1 cellular context compared by ENCODE assay signal in the genomic region with DNA sequence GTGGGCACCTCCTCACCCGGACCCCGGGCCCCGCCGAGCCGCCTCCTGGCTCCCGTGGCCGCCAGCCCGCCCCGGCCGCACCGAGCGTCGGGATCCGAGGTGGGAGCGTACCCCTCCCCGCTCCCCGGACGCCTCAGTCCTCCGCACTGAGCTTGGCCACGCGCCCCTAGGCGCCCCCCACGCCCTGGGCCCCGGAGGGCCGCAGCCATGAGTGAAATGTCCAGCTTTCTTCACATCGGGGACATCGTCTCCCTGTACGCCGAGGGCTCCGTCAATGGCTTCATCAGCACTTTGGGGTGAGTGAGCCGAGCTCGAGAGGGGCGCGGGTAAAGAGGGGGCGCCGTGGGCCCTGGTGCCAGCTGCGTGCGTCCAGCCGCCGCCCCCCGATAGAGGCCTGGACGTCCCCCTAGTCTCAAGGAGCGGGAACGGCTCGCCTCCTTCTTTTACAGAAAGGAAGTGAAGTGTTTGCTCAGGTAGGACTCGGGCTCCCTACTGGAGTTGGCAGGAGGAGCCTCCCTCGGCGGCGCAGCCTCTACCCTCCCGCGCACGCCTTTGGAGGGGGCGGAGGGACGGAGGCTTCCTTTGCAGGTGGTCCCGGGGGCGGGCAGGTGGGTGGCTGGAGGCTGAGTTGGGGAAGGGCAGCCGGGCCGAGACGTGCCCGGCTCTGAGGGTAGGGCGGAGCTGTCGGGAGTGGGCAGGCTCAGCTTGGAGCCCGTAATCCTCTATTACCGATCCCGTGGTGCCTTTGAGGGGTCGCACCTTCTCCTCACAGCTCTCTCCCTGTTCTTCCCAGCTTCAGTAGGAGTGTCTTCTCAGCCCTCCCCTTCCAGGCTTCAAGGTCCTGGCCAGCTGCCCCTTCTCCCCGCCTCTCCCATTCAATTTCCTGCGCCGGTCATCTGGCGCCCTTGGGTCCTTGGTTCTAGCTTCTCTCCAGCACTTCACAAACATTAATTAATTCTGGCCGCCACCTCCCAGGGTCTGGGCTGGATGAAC.
A peak's percentile ranks its signal among the peaks of the same experiment; 100 is the strongest.
TF ChIP-seq lines count a peak whose summit lies in the region.

No MANE protein-coding gene starts in this region.

TF ChIP-seq in K562, 482 proteins besides CTCF, POLR2A, EP300 and RAD21 (continued from another document and continues in another):
- TF ChIP-seq, protein P1, sequence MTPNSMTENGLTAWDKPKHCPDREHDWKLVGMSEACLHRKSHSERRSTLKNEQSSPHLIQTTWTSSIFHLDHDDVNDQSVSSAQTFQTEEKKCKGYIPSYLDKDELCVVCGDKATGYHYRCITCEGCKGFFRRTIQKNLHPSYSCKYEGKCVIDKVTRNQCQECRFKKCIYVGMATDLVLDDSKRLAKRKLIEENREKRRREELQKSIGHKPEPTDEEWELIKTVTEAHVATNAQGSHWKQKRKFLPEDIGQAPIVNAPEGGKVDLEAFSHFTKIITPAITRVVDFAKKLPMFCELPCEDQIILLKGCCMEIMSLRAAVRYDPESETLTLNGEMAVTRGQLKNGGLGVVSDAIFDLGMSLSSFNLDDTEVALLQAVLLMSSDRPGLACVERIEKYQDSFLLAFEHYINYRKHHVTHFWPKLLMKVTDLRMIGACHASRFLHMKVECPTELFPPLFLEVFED (CRISPR knock-in tag; conservative IDR thresholded peaks at IDR 0.05) = no peak
- TF ChIP-seq ZNF696 (CRISPR knock-in tag; conservative IDR thresholded peaks at IDR 0.05) = no peak
- no peak for TF ChIP-seq ZNF174 (CRISPR knock-in tag; IDR thresholded peaks at IDR 0.05)
- no peak for TF ChIP-seq DMBX1 (CRISPR knock-in tag; IDR thresholded peaks at IDR 0.05; ENCODE audit: borderline replicate concordance)
- no peak for TF ChIP-seq CEBPG (CRISPR knock-in tag; IDR thresholded peaks at IDR 0.05)
- no peak for TF ChIP-seq CEBPG (tag; conservative IDR thresholded peaks at IDR 0.05 in 1 of 2, IDR thresholded peaks at IDR 0.05 in 1 of 2)
- no peak for TF ChIP-seq RREB1 (CRISPR knock-in tag; IDR thresholded peaks at IDR 0.05)
- TF ChIP-seq RUNX1 (IDR thresholded peaks at IDR 0.05; ENCODE audit: low read depth) = 0 out of 2 replicates have a peak, but pooled peaks have one; percentile 50
- no peak for TF ChIP-seq HDAC2 (IDR thresholded peaks at IDR 0.05)
- TF ChIP-seq IFI16 (CRISPR knock-in tag; IDR thresholded peaks at IDR 0.05) = no peak
- no peak for TF ChIP-seq ZNF717 (CRISPR knock-in tag; IDR thresholded peaks at IDR 0.05)
- TF ChIP-seq CBX2 (IDR thresholded peaks at IDR 0.05; ENCODE audit: insufficient read depth, low read length, poor library complexity, severe bottlenecking) = no peak
- TF ChIP-seq, protein P2, sequence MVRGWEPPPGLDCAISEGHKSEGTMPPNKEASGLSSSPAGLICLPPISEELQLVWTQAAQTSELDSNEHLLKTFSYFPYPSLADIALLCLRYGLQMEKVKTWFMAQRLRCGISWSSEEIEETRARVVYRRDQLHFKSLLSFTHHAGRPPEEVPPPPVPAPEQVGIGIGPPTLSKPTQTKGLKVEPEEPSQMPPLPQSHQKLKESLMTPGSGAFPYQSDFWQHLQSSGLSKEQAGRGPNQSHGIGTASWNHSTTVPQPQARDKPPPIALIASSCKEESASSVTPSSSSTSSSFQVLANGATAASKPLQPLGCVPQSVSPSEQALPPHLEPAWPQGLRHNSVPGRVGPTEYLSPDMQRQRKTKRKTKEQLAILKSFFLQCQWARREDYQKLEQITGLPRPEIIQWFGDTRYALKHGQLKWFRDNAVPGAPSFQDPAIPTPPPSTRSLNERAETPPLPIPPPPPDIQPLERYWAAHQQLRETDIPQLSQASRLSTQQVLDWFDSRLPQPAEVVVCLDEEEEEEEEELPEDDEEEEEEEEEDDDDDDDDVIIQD (CRISPR knock-in tag; IDR thresholded peaks at IDR 0.05) = no peak
- no peak for TF ChIP-seq HNRNPLL (IDR thresholded peaks at IDR 0.05; ENCODE audit: low read depth, low read length, poor library complexity, severe bottlenecking)
- no peak for TF ChIP-seq SRSF1 (IDR thresholded peaks at IDR 0.05; ENCODE audit: low read depth, low read length)
- TF ChIP-seq ZKSCAN8 (CRISPR knock-in tag; IDR thresholded peaks at IDR 0.05) = no peak
- TF ChIP-seq MCM5 (IDR thresholded peaks at IDR 0.05; ENCODE audit: low read depth) = no peak
- TF ChIP-seq ZNF77 (CRISPR knock-in tag; IDR thresholded peaks at IDR 0.05) = no peak
- TF ChIP-seq ZNF23 (CRISPR knock-in tag; IDR thresholded peaks at IDR 0.05) = no peak
- no peak for TF ChIP-seq ZNF134 (CRISPR knock-in tag; conservative IDR thresholded peaks at IDR 0.05)
- TF ChIP-seq BRCA1 (IDR thresholded peaks at IDR 0.05) = no peak
- TF ChIP-seq BRCA1 (CRISPR knock-in tag; IDR thresholded peaks at IDR 0.05) = no peak
- TF ChIP-seq, protein P3, sequence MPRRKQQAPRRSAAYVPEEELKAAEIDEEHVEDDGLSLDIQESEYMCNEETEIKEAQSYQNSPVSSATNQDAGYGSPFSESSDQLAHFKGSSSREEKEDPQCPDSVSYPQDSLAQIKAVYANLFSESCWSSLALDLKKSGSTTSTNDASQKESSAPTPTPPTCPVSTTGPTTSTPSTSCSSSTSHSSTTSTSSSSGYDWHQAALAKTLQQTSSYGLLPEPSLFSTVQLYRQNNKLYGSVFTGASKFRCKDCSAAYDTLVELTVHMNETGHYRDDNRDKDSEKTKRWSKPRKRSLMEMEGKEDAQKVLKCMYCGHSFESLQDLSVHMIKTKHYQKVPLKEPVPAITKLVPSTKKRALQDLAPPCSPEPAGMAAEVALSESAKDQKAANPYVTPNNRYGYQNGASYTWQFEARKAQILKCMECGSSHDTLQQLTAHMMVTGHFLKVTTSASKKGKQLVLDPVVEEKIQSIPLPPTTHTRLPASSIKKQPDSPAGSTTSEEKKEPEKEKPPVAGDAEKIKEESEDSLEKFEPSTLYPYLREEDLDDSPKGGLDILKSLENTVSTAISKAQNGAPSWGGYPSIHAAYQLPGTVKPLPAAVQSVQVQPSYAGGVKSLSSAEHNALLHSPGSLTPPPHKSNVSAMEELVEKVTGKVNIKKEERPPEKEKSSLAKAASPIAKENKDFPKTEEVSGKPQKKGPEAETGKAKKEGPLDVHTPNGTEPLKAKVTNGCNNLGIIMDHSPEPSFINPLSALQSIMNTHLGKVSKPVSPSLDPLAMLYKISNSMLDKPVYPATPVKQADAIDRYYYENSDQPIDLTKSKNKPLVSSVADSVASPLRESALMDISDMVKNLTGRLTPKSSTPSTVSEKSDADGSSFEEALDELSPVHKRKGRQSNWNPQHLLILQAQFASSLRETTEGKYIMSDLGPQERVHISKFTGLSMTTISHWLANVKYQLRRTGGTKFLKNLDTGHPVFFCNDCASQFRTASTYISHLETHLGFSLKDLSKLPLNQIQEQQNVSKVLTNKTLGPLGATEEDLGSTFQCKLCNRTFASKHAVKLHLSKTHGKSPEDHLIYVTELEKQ (CRISPR knock-in tag; IDR thresholded peaks at IDR 0.05) = no peak
- TF ChIP-seq UBTF (IDR thresholded peaks at IDR 0.05; ENCODE audit: borderline replicate concordance in 1 of 2, low read depth in 2 of 2, low read length in 2 of 2) = peak in 1 of 2 experiments; percentile 28; a peak in 1 of 4 replicates
- TF ChIP-seq MEIS2 (IDR thresholded peaks at IDR 0.05; ENCODE audit: partially characterized antibody) = no peak
- TF ChIP-seq ZBTB17 (CRISPR knock-in tag; IDR thresholded peaks at IDR 0.05) = 0 out of 2 replicates have a peak, but pooled peaks have one; percentile 34
- TF ChIP-seq FOXK2 (conservative IDR thresholded peaks at IDR 0.05 in 1 of 2, IDR thresholded peaks at IDR 0.05 in 1 of 2; ENCODE audit: low read depth in 2 of 2) = no peak
- TF ChIP-seq, protein P4, sequence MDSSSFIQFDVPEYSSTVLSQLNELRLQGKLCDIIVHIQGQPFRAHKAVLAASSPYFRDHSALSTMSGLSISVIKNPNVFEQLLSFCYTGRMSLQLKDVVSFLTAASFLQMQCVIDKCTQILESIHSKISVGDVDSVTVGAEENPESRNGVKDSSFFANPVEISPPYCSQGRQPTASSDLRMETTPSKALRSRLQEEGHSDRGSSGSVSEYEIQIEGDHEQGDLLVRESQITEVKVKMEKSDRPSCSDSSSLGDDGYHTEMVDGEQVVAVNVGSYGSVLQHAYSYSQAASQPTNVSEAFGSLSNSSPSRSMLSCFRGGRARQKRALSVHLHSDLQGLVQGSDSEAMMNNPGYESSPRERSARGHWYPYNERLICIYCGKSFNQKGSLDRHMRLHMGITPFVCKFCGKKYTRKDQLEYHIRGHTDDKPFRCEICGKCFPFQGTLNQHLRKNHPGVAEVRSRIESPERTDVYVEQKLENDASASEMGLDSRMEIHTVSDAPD (CRISPR knock-in tag; IDR thresholded peaks at IDR 0.05) = no peak
- TF ChIP-seq ZSCAN29 (IDR thresholded peaks at IDR 0.05) = no peak
- TF ChIP-seq ZBTB12 (CRISPR knock-in tag; IDR thresholded peaks at IDR 0.05) = no peak
- TF ChIP-seq SIRT6 (IDR thresholded peaks at IDR 0.05; ENCODE audit: low read depth, low read length) = no peak
- TF ChIP-seq FOXA1 (IDR thresholded peaks at IDR 0.05; ENCODE audit: borderline replicate concordance) = no peak
- TF ChIP-seq SIN3B (IDR thresholded peaks at IDR 0.05; ENCODE audit: low read depth) = no peak
- TF ChIP-seq, protein P5, sequence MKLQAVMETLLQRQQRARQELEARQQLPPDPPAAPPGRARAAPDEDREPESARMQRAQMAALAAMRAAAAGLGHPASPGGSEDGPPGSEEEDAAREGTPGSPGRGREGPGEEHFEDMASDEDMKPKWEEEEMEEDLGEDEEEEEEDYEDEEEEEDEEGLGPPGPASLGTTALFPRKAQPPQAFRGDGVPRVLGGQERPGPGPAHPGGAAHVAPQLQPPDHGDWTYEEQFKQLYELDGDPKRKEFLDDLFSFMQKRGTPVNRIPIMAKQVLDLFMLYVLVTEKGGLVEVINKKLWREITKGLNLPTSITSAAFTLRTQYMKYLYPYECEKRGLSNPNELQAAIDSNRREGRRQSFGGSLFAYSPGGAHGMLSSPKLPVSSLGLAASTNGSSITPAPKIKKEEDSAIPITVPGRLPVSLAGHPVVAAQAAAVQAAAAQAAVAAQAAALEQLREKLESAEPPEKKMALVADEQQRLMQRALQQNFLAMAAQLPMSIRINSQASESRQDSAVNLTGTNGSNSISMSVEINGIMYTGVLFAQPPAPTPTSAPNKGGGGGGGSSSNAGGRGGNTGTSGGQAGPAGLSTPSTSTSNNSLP (IDR thresholded peaks at IDR 0.05; ENCODE audit: borderline replicate concordance, low read depth, low read length) = no peak
